1 cellular context compared by ENCODE assay signal in genomic region chr1:173824315-173825081, GRCh38.
TF ChIP-seq lines count a peak whose summit lies in the region.

TSS of gene CENPL (minus strand) at chr1:173824883. CDS start at chr1:173811299, 13,584 bp downstream.
TSS of gene DARS2 (plus strand) at chr1:173824673. CDS start at chr1:173825230, 557 bp downstream.

TF ChIP-seq in HepG2, 621 proteins besides CTCF, POLR2A, EP300 and RAD21 (continued from another document and continues in another):
- peak; percentile 97 for TF ChIP-seq ZHX2 (IDR thresholded peaks at IDR 0.05; ENCODE audit: low read depth)
- TF ChIP-seq ZHX2 (CRISPR knock-in tag; IDR thresholded peaks at IDR 0.05; ENCODE audit: borderline replicate concordance) = no peak
- TF ChIP-seq ZNF740 (CRISPR knock-in tag; IDR thresholded peaks at IDR 0.05) = no peak
- peak; percentile 37 for TF ChIP-seq HOMEZ (CRISPR knock-in tag; IDR thresholded peaks at IDR 0.05; ENCODE audit: low read depth)
- TF ChIP-seq SP140L (CRISPR knock-in tag; IDR thresholded peaks at IDR 0.05; ENCODE audit: borderline replicate concordance) = no peak
- TF ChIP-seq WIZ (CRISPR knock-in tag; IDR thresholded peaks at IDR 0.05) = 0 out of 2 replicates have a peak, but pooled peaks have one; percentile 29
- TF ChIP-seq YEATS4 (CRISPR knock-in tag; IDR thresholded peaks at IDR 0.05; ENCODE audit: borderline replicate concordance) = peak; percentile 77; the same call in 1 of the 2 replicates
- TF ChIP-seq TFDP1 (CRISPR knock-in tag; IDR thresholded peaks at IDR 0.05; ENCODE audit: borderline replicate concordance) = peak; percentile 97
- TF ChIP-seq ZSCAN20 (CRISPR knock-in tag; IDR thresholded peaks at IDR 0.05; ENCODE audit: borderline replicate concordance) = 0 out of 2 replicates have a peak, but pooled peaks have one; percentile 36
- peak; percentile 72 for TF ChIP-seq POLR2AphosphoS5 (IDR thresholded peaks at IDR 0.05; ENCODE audit: low read depth, low read length)
- TF ChIP-seq NFYC (CRISPR knock-in tag; IDR thresholded peaks at IDR 0.05) = peak; percentile 77
- peak; percentile 46; the same call in 1 of the 2 replicates for TF ChIP-seq JUNB (CRISPR knock-in tag; IDR thresholded peaks at IDR 0.05; ENCODE audit: borderline replicate concordance)
- peak in 1 of 2 experiments; percentile 76; a peak in 2 of 4 replicates for TF ChIP-seq HMGXB4 (CRISPR knock-in tag; IDR thresholded peaks at IDR 0.05; ENCODE audit: borderline replicate concordance in 1 of 2, low read depth in 1 of 2)
- TF ChIP-seq ZNF639 (CRISPR knock-in tag; conservative IDR thresholded peaks at IDR 0.05) = peak; percentile 61; the same call in 1 of the 2 replicates
- TF ChIP-seq AHR (CRISPR knock-in tag; IDR thresholded peaks at IDR 0.05) = no peak
- TF ChIP-seq PBX3 (CRISPR knock-in tag; IDR thresholded peaks at IDR 0.05; ENCODE audit: borderline replicate concordance) = no peak
- TF ChIP-seq HOXA5 (CRISPR knock-in tag; IDR thresholded peaks at IDR 0.05) = peak; percentile 37; the same call in 1 of the 2 replicates
- peak; percentile 88 for TF ChIP-seq MYPOP (CRISPR knock-in tag; IDR thresholded peaks at IDR 0.05)
- TF ChIP-seq RFX5 (IDR thresholded peaks at IDR 0.05; ENCODE audit: low read depth, low read length) = 0 out of 2 replicates have a peak, but pooled peaks have one; percentile 3
- no peak for TF ChIP-seq MBD4 (IDR thresholded peaks at IDR 0.05; ENCODE audit: borderline replicate concordance, low read length)
- peak; percentile 84 for TF ChIP-seq CBFB (CRISPR knock-in tag; IDR thresholded peaks at IDR 0.05)
- TF ChIP-seq KLF16 (CRISPR knock-in tag; IDR thresholded peaks at IDR 0.05) = peak in 1 of 2 experiments; percentile 55; a peak in 1 of 4 replicates
- peak; percentile 76 for TF ChIP-seq ZNF687 (CRISPR knock-in tag; IDR thresholded peaks at IDR 0.05)
- peak; percentile 95 for TF ChIP-seq ZNF143 (CRISPR knock-in tag; IDR thresholded peaks at IDR 0.05)
- no peak for TF ChIP-seq BHLHE40 (IDR thresholded peaks at IDR 0.05; ENCODE audit: low read length)
- no peak for TF ChIP-seq HNRNPUL1 (IDR thresholded peaks at IDR 0.05; ENCODE audit: low read depth, low read length)
- TF ChIP-seq HNRNPL (IDR thresholded peaks at IDR 0.05; ENCODE audit: low read depth, low read length) = 0 out of 2 replicates have a peak, but pooled peaks have one; percentile 28
- TF ChIP-seq THAP9 (CRISPR knock-in tag; IDR thresholded peaks at IDR 0.05; ENCODE audit: borderline replicate concordance) = peak; percentile 99
- TF ChIP-seq ZNF703 (CRISPR knock-in tag; IDR thresholded peaks at IDR 0.05; ENCODE audit: borderline replicate concordance) = no peak
- TF ChIP-seq ZNF547 (CRISPR knock-in tag; IDR thresholded peaks at IDR 0.05) = peak; percentile 52; the same call in 1 of the 2 replicates
- peak; percentile 97 for TF ChIP-seq GATAD1 (CRISPR knock-in tag; IDR thresholded peaks at IDR 0.05)
- no peak for TF ChIP-seq ISL2 (CRISPR knock-in tag; IDR thresholded peaks at IDR 0.05)
- no peak for TF ChIP-seq ZNF326 (CRISPR knock-in tag; IDR thresholded peaks at IDR 0.05; ENCODE audit: borderline replicate concordance)
- TF ChIP-seq CEBPG (CRISPR knock-in tag; IDR thresholded peaks at IDR 0.05) = peak; percentile 43
- peak; percentile 59 for TF ChIP-seq TBX2 (CRISPR knock-in tag; IDR thresholded peaks at IDR 0.05; ENCODE audit: borderline replicate concordance)
- TF ChIP-seq DMAP1 (CRISPR knock-in tag; IDR thresholded peaks at IDR 0.05) = peak; percentile 94
